ENCODE assay signal across 9 cellular contexts in genomic region chr1:64623750-64624445, GRCh38.
DNase-seq lines count a peak whose midpoint lies in the region; ATAC-seq and TF ChIP-seq lines count a peak whose summit lies in the region.
"Had no signal": no experiment of that assay in that cellular context is flagged by ENCODE, and none has a peak within 500 bp of the region (broad histone marks: within the 10 kb centered on the region; RNA-seq: fewer than 3 reads in every experiment).

No MANE protein-coding gene starts in this region.

- no peak overlapping the region for H3K18ac ChIP-seq in neuronal stem cell (ENCODE audit: low read length)

- no CpG with 5 or more reads among the region's 4 CpGs for WGBS in neuronal stem cell (ENCODE audit: extremely low coverage in 2 of 2, insufficient read length in 2 of 2, insufficient replicate concordance in 1 of 2), 2 donors

- H4K8ac ChIP-seq in neuronal stem cell (ENCODE audit: low read depth, low read length) = no peak overlapping the region

- H3K9ac ChIP-seq in fibroblast of lung (ENCODE audit: insufficient read depth, low read length) = no peak overlapping the region
- peak overlapping the region in 1 of 5 donors; percentile 19 for H3K9ac ChIP-seq in subcutaneous abdominal adipose tissue (ENCODE audit: low read length in 5 of 5)
- no peak overlapping the region for H3K9ac ChIP-seq in neuronal stem cell (ENCODE audit: low read depth, low read length, poor library complexity)

- H3K79me2 ChIP-seq in fibroblast of lung (ENCODE audit: control insufficient read depth, insufficient read depth, low read length) = no peaks in the 10 kb centered on the region

- TF ChIP-seq CTCF in left ventricle myocardium inferior (IDR thresholded peaks at IDR 0.05; ENCODE audit: borderline replicate concordance) (no peak), fibroblast of lung (conservative IDR thresholded peaks at IDR 0.05 in 1 of 2, IDR thresholded peaks at IDR 0.05 in 1 of 2; ENCODE audit: low read depth in 1 of 2, low read length in 2 of 2) (no peak)

- no peak overlapping the region for H3K23ac ChIP-seq in neuronal stem cell (ENCODE audit: low read depth, low read length, poor library complexity)

- no peak overlapping the region for H2BK12ac ChIP-seq in neuronal stem cell (ENCODE audit: low read length)

- no peaks in the 10 kb centered on the region for H4K20me1 ChIP-seq in fibroblast of lung (ENCODE audit: control insufficient read depth, extremely low read depth, insufficient read depth, low read length)

- H3K79me1 ChIP-seq in neuronal stem cell (ENCODE audit: low read depth, low read length) = no peaks in the 10 kb centered on the region

- intact Hi-C loops in left ventricle myocardium inferior (cut with micrococcal nuclease) = no loop called here
- intact Hi-C loops in Right ventricle myocardium superior (cut with DNase I) = no loop called here

- H2AFZ ChIP-seq in fibroblast of lung (ENCODE audit: low read length) = no peak overlapping the region
- no peak overlapping the region for H2AFZ ChIP-seq in neuronal stem cell (ENCODE audit: low read length)

- no peak overlapping the region for H2BK5ac ChIP-seq in neuronal stem cell (ENCODE audit: low read length)

- DNase-seq in left ventricle myocardium inferior = no peak
- no peak for DNase-seq in Right ventricle myocardium superior
- peak; percentile 10 for DNase-seq in NCI-H748 treated with DMSO at 0.1 percent for 48 hours (lab: John Stamatoyannopoulos, UW)
- peak; percentile 6 to 95 for DNase-seq in fibroblast of lung (ENCODE audit: low read depth in 2 of 2)
- no peak for DNase-seq in neuronal stem cell (ENCODE audit: low spot score)
- DNase-seq in amniotic stem cell (lab: John Stamatoyannopoulos, UW) = no peak

- H3K27ac ChIP-seq in left ventricle myocardium inferior (replicated peaks) (peak overlapping the region; percentile 25), fibroblast of lung (ENCODE audit: insufficient read depth, low read length) (no peak overlapping the region), subcutaneous abdominal adipose tissue (ENCODE audit: low read depth, low read length) (peak overlapping the region; percentile 64), neuronal stem cell (replicated peaks; ENCODE audit: low read length) (no peak overlapping the region)
- H3K27ac ChIP-seq: SK-N-MC had no signal

- ATAC-seq in Right ventricle myocardium superior (ENCODE audit: poor library complexity) (no peak), HG02763 (IDR thresholded peaks at IDR 0.05; ENCODE audit: unreplicated experiment) (no peak)

- no peak overlapping the region for H4K91ac ChIP-seq in neuronal stem cell (ENCODE audit: low read depth, low read length, poor library complexity)

- no peak overlapping the region for H3K14ac ChIP-seq in neuronal stem cell (ENCODE audit: low read length)

- no peaks in the 10 kb centered on the region for H3K36me3 ChIP-seq in left ventricle myocardium inferior
- no peaks in the 10 kb centered on the region for H3K36me3 ChIP-seq in fibroblast of lung (ENCODE audit: control insufficient read depth, insufficient read depth, low read length)
- H3K36me3 ChIP-seq in subcutaneous abdominal adipose tissue (ENCODE audit: control insufficient read depth in 5 of 5, insufficient read depth in 5 of 5, low read length in 5 of 5) = peaks cover 0 to 3% (median 0%) of the 10 kb centered on the region in 5 donors
- peaks cover 0 to 18% of the 10 kb centered on the region in 2 donors for H3K36me3 ChIP-seq in neuronal stem cell (replicated peaks in 1 of 2; ENCODE audit: control insufficient read depth in 2 of 2, insufficient read depth in 2 of 2, low read length in 2 of 2)

- H2BK120ac ChIP-seq in neuronal stem cell (ENCODE audit: low read depth, low read length) = no peak overlapping the region

- H3K4me2 ChIP-seq in fibroblast of lung (ENCODE audit: extremely low read depth, insufficient read depth, low read length) (no peak overlapping the region), neuronal stem cell (ENCODE audit: insufficient read depth, low read length, poor library complexity, severe bottlenecking) (no peak overlapping the region)

- H3K4me1 ChIP-seq in left ventricle myocardium inferior (peaks cover 15% of the 10 kb centered on the region), fibroblast of lung (ENCODE audit: control insufficient read depth, extremely low read depth, insufficient read depth, low read length) (peaks cover 2% of the 10 kb centered on the region), subcutaneous abdominal adipose tissue (ENCODE audit: control insufficient read depth in 5 of 5, insufficient read depth in 5 of 5, low read length in 5 of 5) (peaks cover 4 to 20% (median 16%) of the 10 kb centered on the region in 5 donors), neuronal stem cell (ENCODE audit: control insufficient read depth in 2 of 2, insufficient read depth in 1 of 2, low read depth in 1 of 2, low read length in 2 of 2) (peaks cover 2 to 15% of the 10 kb centered on the region in 2 donors)

- no peak overlapping the region for H3K4ac ChIP-seq in neuronal stem cell (ENCODE audit: low read length)

- no peak overlapping the region for H3K4me3 ChIP-seq in left ventricle myocardium inferior
- H3K4me3 ChIP-seq in fibroblast of lung (replicated peaks in 1 of 4; ENCODE audit: control extremely low read depth in 1 of 4, insufficient read depth in 1 of 4, low read depth in 3 of 4, low read length in 4 of 4) = no peak overlapping the region
- no peak overlapping the region for H3K4me3 ChIP-seq in subcutaneous abdominal adipose tissue (ENCODE audit: low read depth in 1 of 5, low read length in 5 of 5)
- no peak overlapping the region for H3K4me3 ChIP-seq in neuronal stem cell (ENCODE audit: low read length in 2 of 2)
- H3K4me3 ChIP-seq: SK-N-MC had no signal

- no peaks in the 10 kb centered on the region for H3K9me3 ChIP-seq in left ventricle myocardium inferior (replicated peaks)
- H3K9me3 ChIP-seq in fibroblast of lung (ENCODE audit: control insufficient read depth, insufficient read depth, low read depth, low read length) = no peaks in the 10 kb centered on the region
- H3K9me3 ChIP-seq in subcutaneous abdominal adipose tissue (ENCODE audit: control insufficient read depth in 5 of 5, low read length in 5 of 5) = no peaks in the 10 kb centered on the region
- H3K9me3 ChIP-seq in neuronal stem cell (replicated peaks in 1 of 2; ENCODE audit: control insufficient read depth in 2 of 2, insufficient read depth in 1 of 2, low read depth in 1 of 2, low read length in 2 of 2) = no peaks in the 10 kb centered on the region

- no peak overlapping the region for H2AK5ac ChIP-seq in neuronal stem cell (ENCODE audit: low read depth, low read length)

- H3K27me3 ChIP-seq in left ventricle myocardium inferior (ENCODE audit: low read depth) = no peaks in the 10 kb centered on the region
- no peaks in the 10 kb centered on the region for H3K27me3 ChIP-seq in fibroblast of lung (ENCODE audit: control insufficient read depth, insufficient read depth, low read length)
- H3K27me3 ChIP-seq in subcutaneous abdominal adipose tissue (ENCODE audit: control insufficient read depth in 5 of 5, insufficient read depth in 4 of 5, low read length in 5 of 5) = no peaks in the 10 kb centered on the region
- no peaks in the 10 kb centered on the region for H3K27me3 ChIP-seq in neuronal stem cell (ENCODE audit: control insufficient read depth in 3 of 3, insufficient read depth in 3 of 3, low read depth in 1 of 3, low read length in 3 of 3)

- H2BK15ac ChIP-seq in neuronal stem cell (ENCODE audit: low read length) = no peak overlapping the region

Comparison
In these comparisons a context has a peak if more than half of its experiments do, and no peak if none do; other contexts are left out.
1. DNase-seq: peak in NCI-H748 treated with DMSO at 0.1 percent for 48 hours (single experiment) and fibroblast of lung (2 of 2); none in left ventricle myocardium inferior (single experiment), Right ventricle myocardium superior (single experiment), neuronal stem cell (single experiment) and amniotic stem cell (single experiment).
2. H3K27ac ChIP-seq: peak in left ventricle myocardium inferior (single experiment) and subcutaneous abdominal adipose tissue (single experiment); none in fibroblast of lung (single experiment) and neuronal stem cell (single experiment).